Comparison of ENCODE assay signal across 19 cellular contexts in genomic region chr12:14842315-14842714, GRCh38. TPM values are rescaled to one million over a fixed set of nuclear protein-coding genes. Genes with fewer than 3 reads are reported as not detected.
DNase-seq lines count a peak whose midpoint lies in the region; TF ChIP-seq lines count a peak whose summit lies in the region.
"Had no signal": no experiment of that assay in that cellular context is flagged by ENCODE, and none has a peak within 500 bp of the region (broad histone marks: within the 10 kb centered on the region; RNA-seq: fewer than 3 reads in every experiment).

No MANE protein-coding gene starts in this region.

- no peaks in the 10 kb centered on the region for H3K9me3 ChIP-seq in SJSA1 (replicated peaks)
- no peaks in the 10 kb centered on the region for H3K9me3 ChIP-seq in suprapubic skin

- peaks cover 7% of the 10 kb centered on the region for H3K9me3 Mint-ChIP-seq in mesothelial cell of epicardium
- peaks cover 10% of the 10 kb centered on the region for H3K9me3 Mint-ChIP-seq in type B pancreatic cell
- H3K9me3 Mint-ChIP-seq: activated naive CD4-positive, alpha-beta T cell treated with anti-CD3 and anti-CD28 coated beads, Interleukin-2, amount 10 ng/mL, durations not matched to agents 7 days and 5 days; brain; naive thymus-derived CD8-positive, alpha-beta T cell had no signal

- H3K27ac Mint-ChIP-seq in mesothelial cell of epicardium = peak overlapping the region; percentile 85
- H3K27ac Mint-ChIP-seq in type B pancreatic cell = no peak overlapping the region
- H3K27ac Mint-ChIP-seq: activated naive CD4-positive, alpha-beta T cell treated with anti-CD3 and anti-CD28 coated beads, Interleukin-2, amount 10 ng/mL, durations not matched to agents 7 days and 5 days; brain; naive thymus-derived CD8-positive, alpha-beta T cell; progenitor cell of endocrine pancreas had no signal

- H3K4me1 ChIP-seq in SJSA1 (replicated peaks) (peaks cover 29% of the 10 kb centered on the region), suprapubic skin (peaks cover 37% of the 10 kb centered on the region)

- H3K36me3 ChIP-seq in SJSA1 (no peaks in the 10 kb centered on the region), suprapubic skin (no peaks in the 10 kb centered on the region)

- DNase-seq in SJSA1 (ENCODE audit: low read depth in 1 of 2, low spot score in 2 of 2) = no peak
- no peak for DNase-seq in coronary artery (ENCODE audit: low spot score)
- DNase-seq in mesothelial cell of epicardium (ENCODE audit: low spot score in 2 of 2, unreplicated experiment in 2 of 2) = no peak
- no peak for DNase-seq in suprapubic skin (ENCODE audit: low spot score in 2 of 2)
- DNase-seq in NCI-H345 (lab: John Stamatoyannopoulos, UW) = no peak
- no peak for DNase-seq in ecto neural progenitor cell (ENCODE audit: low spot score)
- DNase-seq in type B pancreatic cell (ENCODE audit: extremely low spot score, unreplicated experiment) = no peak
- DNase-seq in dedifferentiated amniotic fluid mesenchymal stem cell (ENCODE audit: extremely low spot score) = no peak
- DNase-seq: activated CD4-positive, alpha-beta T cell treated with anti-CD3 and anti-CD28 coated beads for 4 hours; activated naive CD4-positive, alpha-beta T cell treated with anti-CD3 and anti-CD28 coated beads, Interleukin-2, amount 10 ng/mL, durations not matched to agents 7 days and 5 days; DMS 273 treated with DMSO at 0.1 percent for 48 hours; dorsolateral prefrontal cortex; naive thymus-derived CD8-positive, alpha-beta T cell; NCI-H1436 treated with DMSO at 0.1 percent for 48 hours had no signal

- H3K36me3 Mint-ChIP-seq in mesothelial cell of epicardium (peaks cover 6% of the 10 kb centered on the region), type B pancreatic cell (peaks cover 5% of the 10 kb centered on the region)
- H3K36me3 Mint-ChIP-seq: activated naive CD4-positive, alpha-beta T cell treated with anti-CD3 and anti-CD28 coated beads, Interleukin-2, amount 10 ng/mL, durations not matched to agents 7 days and 5 days; brain had no signal

- H3K27ac ChIP-seq in SJSA1 (peak overlapping the region; percentile 77), coronary artery (peak overlapping the region; percentile 89 to 90), suprapubic skin (peak overlapping the region; percentile 45)

- TF ChIP-seq EP300 in suprapubic skin (IDR thresholded peaks at IDR 0.05) = no peak

- H3K4me1 Mint-ChIP-seq in mesothelial cell of epicardium (peaks cover 44% of the 10 kb centered on the region), type B pancreatic cell (ENCODE audit: unreplicated experiment) (no peaks in the 10 kb centered on the region)

- TF ChIP-seq CTCF in coronary artery (IDR thresholded peaks at IDR 0.05) (no peak), mesothelial cell of epicardium (IDR thresholded peaks at IDR 0.05; ENCODE audit: unreplicated experiment) (no peak), suprapubic skin (IDR thresholded peaks at IDR 0.05) (no peak), type B pancreatic cell (conservative IDR thresholded peaks at IDR 0.05) (no peak)

- no peaks in the 10 kb centered on the region for H3K27me3 Mint-ChIP-seq in mesothelial cell of epicardium (ENCODE audit: low read depth)
- peaks cover 5% of the 10 kb centered on the region for H3K27me3 Mint-ChIP-seq in type B pancreatic cell
- H3K27me3 Mint-ChIP-seq: brain, progenitor cell of endocrine pancreas had no signal

- H3K4me3 Mint-ChIP-seq in mesothelial cell of epicardium (no peak overlapping the region), type B pancreatic cell (no peak overlapping the region)
- H3K4me3 Mint-ChIP-seq: activated naive CD4-positive, alpha-beta T cell treated with anti-CD3 and anti-CD28 coated beads, Interleukin-2, amount 10 ng/mL, durations not matched to agents 7 days and 5 days; brain; naive thymus-derived CD8-positive, alpha-beta T cell had no signal

- TF ChIP-seq POLR2A in suprapubic skin (IDR thresholded peaks at IDR 0.05) = no peak

- H3K4me3 ChIP-seq in SJSA1 = no peak overlapping the region
- H3K4me3 ChIP-seq in coronary artery = peak overlapping the region; percentile 59
- H3K4me3 ChIP-seq in suprapubic skin = no peak overlapping the region
- H3K4me3 ChIP-seq: dorsolateral prefrontal cortex had no signal

- 78% methylated on average over 3 of the region's 3 CpGs for WGBS in suprapubic skin

- H3K27me3 ChIP-seq in SJSA1 (replicated peaks) (no peaks in the 10 kb centered on the region), suprapubic skin (no peaks in the 10 kb centered on the region)

RNA-seq across cellular contexts. Expression of gene ART4, which starts 1.0 kb away (rescaled TPM):
- 0.03 and 0.08 TPM in 2 replicates for total RNA-seq in SJSA1 (2014; rRNA removed; shearing (Covaris generic))
- total RNA-seq in mesothelial cell of epicardium (2.3 to 2.4 TPM (median 2.4 TPM) in 3 replicates), suprapubic skin (1 to 10 TPM in 1 of 4 donors, under 1 TPM in 2, not detected in 1; 0.17 to 1.3 (median 0.42) TPM), type B pancreatic cell (ENCODE audit: low replicate concordance) (0.22 and 0.81 TPM in 2 replicates)
- total RNA-seq: fibroblast of lung; naive thymus-derived CD8-positive, alpha-beta T cell; NCI-H460; SK-MEL-5 had no signal

RNA-seq across cellular contexts. Expression of gene SMCO3, which starts 28.3 kb away (rescaled TPM):
- 0.16 TPM in 1 of 2 replicates, not detected in the other for total RNA-seq in SJSA1 (2014; rRNA removed; shearing (Covaris generic))
- total RNA-seq in mesothelial cell of epicardium (1.4 to 1.5 TPM (median 1.5 TPM) in 3 replicates), suprapubic skin (not detected), type B pancreatic cell (ENCODE audit: low replicate concordance) (not detected in 2 replicates)
- total RNA-seq: dorsolateral prefrontal cortex; naive thymus-derived CD8-positive, alpha-beta T cell; NCI-H460; progenitor cell of endocrine pancreas had no signal

RNA-seq across cellular contexts. Expression of gene C12orf60, which starts 38.8 kb away (rescaled TPM):
- total RNA-seq in SJSA1 (2014; rRNA removed; shearing (Covaris generic)) = 0.53 and 1.4 TPM in 2 replicates
- total RNA-seq in mesothelial cell of epicardium (1.3 to 1.7 TPM (median 1.4 TPM) in 3 replicates), suprapubic skin (under 1 TPM in 2 of 4 donors, not detected in 2; 0.31 to 0.83 TPM), type B pancreatic cell (ENCODE audit: low replicate concordance) (1.9 and 2.7 TPM in 2 replicates)

RNA-seq across cellular contexts. Expression of gene WBP11, which starts 39.0 kb away (rescaled TPM):
- total RNA-seq in SJSA1 (2014; rRNA removed; shearing (Covaris generic)) = 10.2 and 18.5 TPM in 2 replicates
- 72.8 to 81.5 TPM (median 77.0 TPM) in 3 replicates for total RNA-seq in mesothelial cell of epicardium
- 10 to 100 TPM; 16.7 to 24.4 (median 19.7) TPM for total RNA-seq in suprapubic skin
- total RNA-seq in type B pancreatic cell (ENCODE audit: low replicate concordance) = 86.3 and 134 TPM in 2 replicates

RNA-seq across cellular contexts. Expression of gene MGP, which starts 43.3 kb away (rescaled TPM):
- total RNA-seq in SJSA1 (2014; rRNA removed; shearing (Covaris generic)) = not detected in 2 replicates
- total RNA-seq in mesothelial cell of epicardium = 202 to 221 TPM (median 202 TPM) in 3 replicates
- total RNA-seq in suprapubic skin = 100 to 1,000 TPM in 1 of 4 donors, 10 to 100 TPM in 3; 43.5 to 135 (median 58.3) TPM
- total RNA-seq in type B pancreatic cell (ENCODE audit: low replicate concordance) = 5.4 and 41.1 TPM in 2 replicates
- total RNA-seq: NCI-H460, progenitor cell of endocrine pancreas had no signal
